27 cellular contexts compared by ENCODE assay signal in the genomic region with DNA sequence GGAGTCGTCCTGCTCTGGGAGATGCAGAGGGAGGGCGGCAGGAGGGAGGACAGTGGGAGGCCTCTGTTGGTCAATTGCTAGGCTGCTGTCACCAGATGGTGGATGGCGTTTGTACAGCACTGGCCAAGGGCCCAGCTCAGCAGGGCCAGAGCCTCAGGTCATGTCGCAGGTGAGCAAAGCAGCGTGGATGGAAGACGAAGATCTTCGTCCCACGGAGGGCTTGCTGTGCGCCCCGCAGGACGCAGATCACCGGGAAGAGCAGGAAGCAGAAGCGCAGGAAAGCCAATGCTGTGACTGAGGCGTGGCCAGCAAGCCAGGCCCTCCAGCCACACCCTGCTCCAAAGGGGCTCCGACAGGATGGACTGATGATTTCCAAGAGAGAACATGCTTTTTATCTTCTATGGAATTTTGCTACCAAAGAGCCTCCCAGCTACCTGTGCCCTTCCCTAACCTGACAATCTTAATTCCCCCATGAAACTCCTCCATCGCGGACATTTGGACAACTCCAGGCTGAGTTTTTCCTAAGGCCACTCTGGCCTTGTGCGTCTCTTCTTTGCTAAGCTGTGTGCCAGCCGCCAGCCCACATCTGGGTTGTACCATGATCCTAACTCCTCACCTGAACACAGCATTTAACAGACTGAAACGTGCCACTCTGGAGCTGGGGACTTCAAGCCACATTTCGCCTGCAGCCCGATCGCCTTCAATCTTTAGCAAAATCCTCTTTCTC.
"Had no signal": no experiment of that assay in that cellular context is flagged by ENCODE, and none has a peak within 500 bp of the region (broad histone marks: within the 10 kb centered on the region; RNA-seq: fewer than 3 reads in every experiment).

No MANE protein-coding gene starts in this region.

- H2AFZ ChIP-seq: hepatocyte had no signal

- H3K36me3 ChIP-seq: gastrocnemius medialis, neutrophil, thoracic aorta, uterus had no signal

- ATAC-seq: activated CD8-positive, alpha-beta memory T cell treated with anti-CD3 and anti-CD28 coated beads, Interleukin-2, amount 10 ng/mL, durations not matched to agents 7 days and 5 days; activated CD8-positive, alpha-beta T cell treated with anti-CD3 and anti-CD28 coated beads for 36 hours; activated naive CD4-positive, alpha-beta T cell treated with anti-CD3 and anti-CD28 coated beads, Interleukin-2, amount 50 U/mL, for 72 hours; gastrocnemius medialis; left cardiac atrium; left ventricle myocardium superior; sciatic nerve; stimulated activated effector memory CD8-positive, alpha-beta T cell treated with anti-CD3 and anti-CD28 coated beads, Interleukin-12 subunit alpha, Interleukin-12 subunit beta, amount 100 ng/mL, for 72 hours; T-cell had no signal

- DNase-seq: activated CD4-positive, alpha-beta T cell treated with anti-CD3 and anti-CD28 coated beads, Interleukin-2, amount 50 U/mL, for 1 hour; activated CD4-positive, CD25-positive, alpha-beta regulatory T cell treated with anti-CD3 and anti-CD28 coated beads, Interleukin-2, amount 50 U/mL, for 72 hours; activated CD8-positive, alpha-beta memory T cell treated with anti-CD3 and anti-CD28 coated beads, Interleukin-2, amount 10 ng/mL, durations not matched to agents 7 days and 5 days; activated CD8-positive, alpha-beta T cell treated with anti-CD3 and anti-CD28 coated beads for 36 hours; activated T-cell treated with anti-CD3 and anti-CD28 coated beads, Interleukin-2, amount 50 U/mL, for 48 hours; cerebellar nuclear complex; effector memory CD4-positive, alpha-beta T cell; gastrocnemius medialis; left cardiac atrium; left ventricle myocardium superior; stimulated activated CD4-positive, alpha-beta T cell treated with anti-CD3 and anti-CD28 coated beads, Interleukin-12 subunit alpha, Interleukin-12 subunit beta, amount 100 ng/mL, for 4 hours; stimulated activated CD4-positive, alpha-beta T cell treated with anti-CD3 and anti-CD28 coated beads, Interleukin-4, amount 100 ng/mL, for 24 hours; T-cell; T-helper 9 cell; uterus had no signal

- FAIRE-seq: keratinocyte, TTC549 had no signal

- H3K4me2 ChIP-seq: hepatocyte had no signal

- H3K4me3 ChIP-seq: coronary artery, dorsolateral prefrontal cortex, gastrocnemius medialis, hepatocyte, skin epidermis, thoracic aorta, uterus had no signal

- H3K9me3 ChIP-seq: gastrocnemius medialis, neutrophil, thoracic aorta, uterus had no signal

- H3K79me2 ChIP-seq: hepatocyte had no signal

- H3K27ac ChIP-seq: coronary artery, dorsolateral prefrontal cortex, gastrocnemius medialis, hepatocyte, neutrophil, skin epidermis, thoracic aorta, uterus, VCaP had no signal
